In the genomic region with DNA sequence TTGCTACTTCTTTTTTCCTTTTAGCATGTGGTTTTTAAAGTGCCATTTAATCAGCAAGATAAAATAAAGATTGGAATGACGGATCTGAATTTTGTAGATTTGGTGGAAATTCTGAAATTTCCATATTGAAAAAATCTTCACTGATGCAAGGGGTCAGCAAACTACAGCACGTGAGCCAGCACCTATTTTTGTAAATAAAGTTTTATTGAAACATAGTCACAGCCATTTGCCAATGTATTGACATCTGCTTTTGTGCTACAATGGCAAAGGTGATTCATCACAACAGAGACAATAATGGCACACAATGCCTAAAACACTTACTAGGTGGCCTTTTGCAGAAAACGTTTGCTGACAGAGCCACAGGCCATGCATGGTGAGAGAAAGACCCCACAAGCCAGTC, we compare ENCODE assay signal across 1 cellular context.
TF ChIP-seq lines count a peak whose summit lies in the region.

No MANE protein-coding gene starts in this region.

TF ChIP-seq in HepG2, 621 proteins besides CTCF, POLR2A, EP300 and RAD21:
- TF ChIP-seq, protein P1, sequence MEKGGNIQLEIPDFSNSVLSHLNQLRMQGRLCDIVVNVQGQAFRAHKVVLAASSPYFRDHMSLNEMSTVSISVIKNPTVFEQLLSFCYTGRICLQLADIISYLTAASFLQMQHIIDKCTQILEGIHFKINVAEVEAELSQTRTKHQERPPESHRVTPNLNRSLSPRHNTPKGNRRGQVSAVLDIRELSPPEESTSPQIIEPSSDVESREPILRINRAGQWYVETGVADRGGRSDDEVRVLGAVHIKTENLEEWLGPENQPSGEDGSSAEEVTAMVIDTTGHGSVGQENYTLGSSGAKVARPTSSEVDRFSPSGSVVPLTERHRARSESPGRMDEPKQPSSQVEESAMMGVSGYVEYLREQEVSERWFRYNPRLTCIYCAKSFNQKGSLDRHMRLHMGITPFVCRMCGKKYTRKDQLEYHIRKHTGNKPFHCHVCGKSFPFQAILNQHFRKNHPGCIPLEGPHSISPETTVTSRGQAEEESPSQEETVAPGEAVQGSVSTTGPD (CRISPR knock-in tag; IDR thresholded peaks at IDR 0.05) = no peak
- no peak for TF ChIP-seq MATR3 (CRISPR knock-in tag; IDR thresholded peaks at IDR 0.05)
- TF ChIP-seq, protein P2, sequence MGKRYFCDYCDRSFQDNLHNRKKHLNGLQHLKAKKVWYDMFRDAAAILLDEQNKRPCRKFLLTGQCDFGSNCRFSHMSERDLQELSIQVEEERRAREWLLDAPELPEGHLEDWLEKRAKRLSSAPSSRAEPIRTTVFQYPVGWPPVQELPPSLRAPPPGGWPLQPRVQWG (CRISPR knock-in tag; IDR thresholded peaks at IDR 0.05; ENCODE audit: borderline replicate concordance, low read depth) = no peak
- TF ChIP-seq, protein P3, sequence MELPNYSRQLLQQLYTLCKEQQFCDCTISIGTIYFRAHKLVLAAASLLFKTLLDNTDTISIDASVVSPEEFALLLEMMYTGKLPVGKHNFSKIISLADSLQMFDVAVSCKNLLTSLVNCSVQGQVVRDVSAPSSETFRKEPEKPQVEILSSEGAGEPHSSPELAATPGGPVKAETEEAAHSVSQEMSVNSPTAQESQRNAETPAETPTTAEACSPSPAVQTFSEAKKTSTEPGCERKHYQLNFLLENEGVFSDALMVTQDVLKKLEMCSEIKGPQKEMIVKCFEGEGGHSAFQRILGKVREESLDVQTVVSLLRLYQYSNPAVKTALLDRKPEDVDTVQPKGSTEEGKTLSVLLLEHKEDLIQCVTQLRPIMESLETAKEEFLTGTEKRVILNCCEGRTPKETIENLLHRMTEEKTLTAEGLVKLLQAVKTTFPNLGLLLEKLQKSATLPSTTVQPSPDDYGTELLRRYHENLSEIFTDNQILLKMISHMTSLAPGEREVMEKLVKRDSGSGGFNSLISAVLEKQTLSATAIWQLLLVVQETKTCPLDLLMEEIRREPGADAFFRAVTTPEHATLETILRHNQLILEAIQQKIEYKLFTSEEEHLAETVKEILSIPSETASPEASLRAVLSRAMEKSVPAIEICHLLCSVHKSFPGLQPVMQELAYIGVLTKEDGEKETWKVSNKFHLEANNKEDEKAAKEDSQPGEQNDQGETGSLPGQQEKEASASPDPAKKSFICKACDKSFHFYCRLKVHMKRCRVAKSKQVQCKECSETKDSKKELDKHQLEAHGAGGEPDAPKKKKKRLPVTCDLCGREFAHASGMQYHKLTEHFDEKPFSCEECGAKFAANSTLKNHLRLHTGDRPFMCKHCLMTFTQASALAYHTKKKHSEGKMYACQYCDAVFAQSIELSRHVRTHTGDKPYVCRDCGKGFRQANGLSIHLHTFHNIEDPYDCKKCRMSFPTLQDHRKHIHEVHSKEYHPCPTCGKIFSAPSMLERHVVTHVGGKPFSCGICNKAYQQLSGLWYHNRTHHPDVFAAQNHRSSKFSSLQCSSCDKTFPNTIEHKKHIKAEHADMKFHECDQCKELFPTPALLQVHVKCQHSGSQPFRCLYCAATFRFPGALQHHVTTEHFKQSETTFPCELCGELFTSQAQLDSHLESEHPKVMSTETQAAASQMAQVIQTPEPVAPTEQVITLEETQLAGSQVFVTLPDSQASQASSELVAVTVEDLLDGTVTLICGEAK (IDR thresholded peaks at IDR 0.05) = no peak
- TF ChIP-seq, protein P3 (CRISPR knock-in tag; IDR thresholded peaks at IDR 0.05) = peak; percentile 45; the same call in 1 of the 2 replicates
- no peak for TF ChIP-seq ZNF431 (CRISPR knock-in tag; IDR thresholded peaks at IDR 0.05; ENCODE audit: borderline replicate concordance, low read depth)
